Comparison of ENCODE assay signal across 32 cellular contexts in genomic region chrX:134925551-134925950, GRCh38. TPM values are rescaled to one million over a fixed set of nuclear protein-coding genes. Genes with fewer than 3 reads are reported as not detected.
DNase-seq lines count a peak whose midpoint lies in the region; ATAC-seq and TF ChIP-seq lines count a peak whose summit lies in the region.
"Had no signal": no experiment of that assay in that cellular context is flagged by ENCODE, and none has a peak within 500 bp of the region (broad histone marks: within the 10 kb centered on the region; RNA-seq: fewer than 3 reads in every experiment).

No MANE protein-coding gene starts in this region.

- H3K4me1 ChIP-seq in HEK293 (ENCODE audit: control insufficient read depth, insufficient read depth, low read length), result no peaks in the 10 kb centered on the region
- H3K4me1 ChIP-seq: A549, BE2C, BLaER1, Caco-2 had no signal

- no peaks in the 10 kb centered on the region for H3K9me3 Mint-ChIP-seq in dendritic cell treated with granulocyte-macrophage colony-stimulating factor and Interleukin-4, amounts not matched to agents 40 ng/mL and 50 ng/mL, for 4 days
- no peaks in the 10 kb centered on the region for H3K9me3 Mint-ChIP-seq in activated naive CD4-positive, alpha-beta T cell treated with anti-CD3 and anti-CD28 coated beads for 36 hours
- H3K9me3 Mint-ChIP-seq: CD4-positive, alpha-beta T cell; CD4-positive, CD25-positive, alpha-beta regulatory T cell; CD8-positive, alpha-beta memory T cell; CD8-positive, alpha-beta T cell had no signal

- H3K36me3 ChIP-seq in HEK293 (ENCODE audit: control insufficient read depth in 2 of 2, insufficient read depth in 1 of 2, low read length in 2 of 2), result no peaks in the 10 kb centered on the region
- H3K36me3 ChIP-seq: BE2C; BLaER1; BLaER1 treated with 17β-estradiol and CSF1 and Interleukin-3, amounts not matched to agents 10 nM and 100 nM had no signal

- H3K9me3 ChIP-seq in HEK293 (ENCODE audit: control insufficient read depth, insufficient read depth, low read depth, low read length), result no peaks in the 10 kb centered on the region
- H3K9me3 ChIP-seq: A549, BE2C, Caco-2 had no signal

- no peak for TF ChIP-seq CTCF in HEK293 (tag by site-specific recombination; IDR thresholded peaks at IDR 0.05)

- DNase-seq in activated gamma-delta T cell (lab: John Stamatoyannopoulos, UW) (peak; percentile 12), activated gamma-delta T cell treated with Interleukin-2 at 50 U/mL for 16 hours (no peak)
- no peak for DNase-seq in activated naive CD4-positive, alpha-beta T cell treated with anti-CD3 and anti-CD28 coated beads for 36 hours
- DNase-seq: 8988T; ACHN; AML-193; BE2C; C1 segment of cervical spinal cord; Caco-2; Calu3; CD4-positive, alpha-beta memory T cell; CD4-positive, alpha-beta T cell; CD4-positive, CD25-positive, alpha-beta regulatory T cell; CD8-positive, alpha-beta memory T cell; CD8-positive, alpha-beta T cell; COR-L47; DMS 273 treated with DMSO at 0.1 percent for 48 hours; DMS153; DMS53; DMS79; DMS79 treated with DMSO at 0.1 percent for 48 hours; EL had no signal

- intact Hi-C loops in dendritic cell treated with granulocyte-macrophage colony-stimulating factor and Interleukin-4, amounts not matched to agents 40 ng/mL and 50 ng/mL, for 4 days (cut with micrococcal nuclease), result no loop called here
- intact Hi-C loops in activated naive CD4-positive, alpha-beta T cell treated with anti-CD3 and anti-CD28 coated beads for 36 hours (cut with micrococcal nuclease), result no loop called here

- no peak overlapping the region for H3K4me3 Mint-ChIP-seq in dendritic cell treated with granulocyte-macrophage colony-stimulating factor and Interleukin-4, amounts not matched to agents 40 ng/mL and 50 ng/mL, for 4 days
- H3K4me3 Mint-ChIP-seq in activated naive CD4-positive, alpha-beta T cell treated with anti-CD3 and anti-CD28 coated beads for 36 hours, result no peak overlapping the region
- H3K4me3 Mint-ChIP-seq: B cell; CD4-positive, alpha-beta memory T cell; CD4-positive, alpha-beta T cell; CD4-positive, CD25-positive, alpha-beta regulatory T cell; CD8-positive, alpha-beta memory T cell; CD8-positive, alpha-beta T cell had no signal

- no peak for ATAC-seq in GM18505 (IDR thresholded peaks at IDR 0.05; ENCODE audit: unreplicated experiment)
- ATAC-seq: A549; CD8-positive, alpha-beta T cell had no signal

- H3K4me3 ChIP-seq in HEK293 (ENCODE audit: low read depth, low read length), result no peak overlapping the region
- H3K4me3 ChIP-seq: A549; BLaER1; BLaER1 treated with 17β-estradiol and CSF1 and Interleukin-3, amounts not matched to agents 10 nM and 100 nM had no signal

- TF ChIP-seq POLR2A in GM18505 (IDR thresholded peaks at IDR 0.05; ENCODE audit: borderline replicate concordance, extremely low read depth, insufficient read depth, insufficient read length), result no peak

- peak overlapping the region; percentile 73 for H3K27ac Mint-ChIP-seq in dendritic cell treated with granulocyte-macrophage colony-stimulating factor and Interleukin-4, amounts not matched to agents 40 ng/mL and 50 ng/mL, for 4 days
- no peak overlapping the region for H3K27ac Mint-ChIP-seq in activated naive CD4-positive, alpha-beta T cell treated with anti-CD3 and anti-CD28 coated beads for 36 hours
- H3K27ac Mint-ChIP-seq: B cell; CD14-positive monocyte; CD4-positive, alpha-beta memory T cell; CD4-positive, alpha-beta T cell; CD4-positive, CD25-positive, alpha-beta regulatory T cell; CD8-positive, alpha-beta memory T cell; CD8-positive, alpha-beta T cell had no signal

- no peak overlapping the region for H3K27ac ChIP-seq in HEK293 (ENCODE audit: extremely low read depth, low read depth, low read length)
- H3K27ac ChIP-seq: 22Rv1; A549; BLaER1; BLaER1 treated with 17β-estradiol and CSF1 and Interleukin-3, amounts not matched to agents 10 nM and 100 nM; C4-2B had no signal

- CTCF ChIA-PET in HEK293 (lab: Yijun Ruan, JAX), result no interaction called here
- CTCF ChIA-PET in activated naive CD4-positive, alpha-beta T cell treated with anti-CD3 and anti-CD28 coated beads for 36 hours (lab: Charles Lee), result no interaction called here

- POLR2A ChIA-PET in HEK293 (lab: Yijun Ruan, JAX), result no interaction called here

- peaks cover 9% of the 10 kb centered on the region for H3K4me1 Mint-ChIP-seq in dendritic cell treated with granulocyte-macrophage colony-stimulating factor and Interleukin-4, amounts not matched to agents 40 ng/mL and 50 ng/mL, for 4 days (ENCODE audit: low read depth)
- no peaks in the 10 kb centered on the region for H3K4me1 Mint-ChIP-seq in activated naive CD4-positive, alpha-beta T cell treated with anti-CD3 and anti-CD28 coated beads for 36 hours (ENCODE audit: low read depth)
- H3K4me1 Mint-ChIP-seq: B cell; CD4-positive, CD25-positive, alpha-beta regulatory T cell; CD8-positive, alpha-beta memory T cell had no signal

- no peaks in the 10 kb centered on the region for H3K36me3 Mint-ChIP-seq in dendritic cell treated with granulocyte-macrophage colony-stimulating factor and Interleukin-4, amounts not matched to agents 40 ng/mL and 50 ng/mL, for 4 days (ENCODE audit: low read depth)
- no peaks in the 10 kb centered on the region for H3K36me3 Mint-ChIP-seq in activated naive CD4-positive, alpha-beta T cell treated with anti-CD3 and anti-CD28 coated beads for 36 hours (ENCODE audit: low read depth)
- H3K36me3 Mint-ChIP-seq: CD14-positive monocyte; CD4-positive, alpha-beta memory T cell; CD4-positive, CD25-positive, alpha-beta regulatory T cell; CD8-positive, alpha-beta memory T cell; CD8-positive, alpha-beta T cell had no signal

- H3K27me3 Mint-ChIP-seq in dendritic cell treated with granulocyte-macrophage colony-stimulating factor and Interleukin-4, amounts not matched to agents 40 ng/mL and 50 ng/mL, for 4 days, result peaks cover 16% of the 10 kb centered on the region
- H3K27me3 Mint-ChIP-seq in activated naive CD4-positive, alpha-beta T cell treated with anti-CD3 and anti-CD28 coated beads for 36 hours (ENCODE audit: low read depth), result no peaks in the 10 kb centered on the region
- H3K27me3 Mint-ChIP-seq: CD4-positive, alpha-beta T cell had no signal

TF ChIP-seq in HEK293, 187 proteins besides CTCF, POLR2A, EP300 and RAD21:
- TF ChIP-seq ZNF529 (tag by site-specific recombination; IDR thresholded peaks at IDR 0.05; ENCODE audit: insufficient replicate concordance) (peak; percentile 26), KLF8 (tag by site-specific recombination; IDR thresholded peaks at IDR 0.05) (no peak)
TF ChIP-seq in HEK293: peak in this region for 1.

RNA-seq across cellular contexts. Expression of gene MOSPD1, which starts 10.5 kb away (rescaled TPM):
- total RNA-seq in activated naive CD4-positive, alpha-beta T cell treated with anti-CD3 and anti-CD28 coated beads for 36 hours, result 1 to 10 TPM; 6.5 to 7.3 TPM
